27 cellular contexts compared by ENCODE assay signal in the genomic region with DNA sequence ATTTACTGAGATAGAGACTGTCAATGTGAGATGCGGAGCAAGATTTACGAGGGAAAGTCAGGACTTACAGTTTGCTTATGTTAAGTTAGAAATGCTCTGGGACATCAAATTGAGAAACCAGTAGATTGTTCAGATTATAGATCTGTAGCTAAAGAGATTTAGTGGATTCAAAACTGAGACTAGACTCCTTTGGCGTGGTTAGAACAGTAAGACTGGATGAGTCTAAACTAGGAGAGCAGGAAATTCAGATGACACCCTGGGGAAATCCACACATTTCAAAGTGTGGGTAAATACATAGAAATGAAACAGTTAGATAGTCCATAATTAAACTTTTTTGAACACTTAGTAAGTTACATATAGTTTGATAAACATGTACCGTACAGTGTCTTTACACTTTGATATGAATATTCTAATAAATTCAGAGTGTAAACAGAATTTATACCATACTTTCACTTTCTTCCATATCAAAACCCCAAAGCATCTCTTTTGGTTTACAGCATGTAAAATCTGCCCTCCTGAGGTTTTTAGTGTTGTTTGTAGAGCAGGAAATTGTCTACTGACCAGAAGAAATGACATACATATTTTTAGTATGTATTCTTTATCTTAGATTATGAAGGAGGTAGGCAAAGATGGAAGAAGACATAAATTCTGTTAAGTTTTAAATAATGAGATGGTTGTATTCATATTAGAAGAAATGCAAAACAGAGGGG.
"Had no signal": no experiment of that assay in that cellular context is flagged by ENCODE, and none has a peak within 500 bp of the region (broad histone marks: within the 10 kb centered on the region; RNA-seq: fewer than 3 reads in every experiment).

No MANE protein-coding gene starts in this region.

- H3K36me3 Mint-ChIP-seq: activated naive CD4-positive, alpha-beta T cell treated with anti-CD3 and anti-CD28 coated beads, Interleukin-2, amount 50 U/mL, for 24 hours; natural killer cell; neural progenitor cell; WTC11 had no signal

- H3K36me3 ChIP-seq: esophagus squamous epithelium, left lung, neural progenitor cell, right lobe of liver, thyroid gland, upper lobe of left lung, vagina had no signal

- H3K27ac Mint-ChIP-seq: activated naive CD4-positive, alpha-beta T cell treated with anti-CD3 and anti-CD28 coated beads, Interleukin-2, amount 50 U/mL, for 24 hours; natural killer cell; neural progenitor cell; stimulated activated naive CD8-positive, alpha-beta T cell treated with anti-CD3 and anti-CD28 coated beads, Interleukin-15, Interleukin-2, amounts not matched to agents 100 ng/mL and 50 ng/mL, for 24 hours; T-helper 1 cell treated with Interleukin-12 subunit alpha and Interleukin-12 subunit beta and Interleukin-4 antibody, amounts not matched to agents 30 μg/mL and 1 μg/mL, for 36 hours; WTC11 had no signal

- H3K4me1 ChIP-seq: esophagus squamous epithelium, left lung, neural progenitor cell, right lobe of liver, thyroid gland, upper lobe of left lung, vagina had no signal

- H3K27ac ChIP-seq: epithelial cell of prostate, esophagus squamous epithelium, left lung, neural progenitor cell, right lobe of liver, thyroid gland, upper lobe of left lung, vagina had no signal

- H3K4me1 Mint-ChIP-seq: central memory CD8-positive, alpha-beta T cell; neural progenitor cell had no signal

- H3K4me2 ChIP-seq: neural progenitor cell had no signal

- H3K4me3 ChIP-seq: esophagus squamous epithelium, left lung, lung, neural progenitor cell, right lobe of liver, thyroid gland, upper lobe of left lung, vagina had no signal

- DNase-seq: activated CD4-positive, alpha-beta T cell treated with anti-CD3 and anti-CD28 coated beads for 1 hour; activated CD4-positive, alpha-beta T cell treated with anti-CD3 and anti-CD28 coated beads, Interleukin-2, amount 50 U/mL, for 4 hours; activated CD8-positive, alpha-beta memory T cell treated with anti-CD3 and anti-CD28 coated beads for 24 hours; activated gamma-delta T cell treated with Interleukin-2 at 50 U/mL for 16 hours; anterior cingulate cortex; effector CD8-positive, alpha-beta T cell; esophagus squamous epithelium; left lung; mesendoderm; natural killer cell; right lobe of liver; stimulated activated CD4-positive, alpha-beta T cell treated with anti-CD3 and anti-CD28 coated beads, Interleukin-12 subunit alpha, Interleukin-12 subunit beta, amount 100 ng/mL, for 4 hours; stimulated activated CD4-positive, alpha-beta T cell treated with anti-CD3 and anti-CD28 coated beads, Interleukin-4, amount 100 ng/mL, for 1 hour; substantia nigra; SW 1271; T1000; thyroid gland; upper lobe of left lung had no signal

- H3K9me3 ChIP-seq: esophagus squamous epithelium, left lung, right lobe of liver, thyroid gland, upper lobe of left lung, vagina had no signal

- H3K4me3 Mint-ChIP-seq: activated naive CD4-positive, alpha-beta T cell treated with anti-CD3 and anti-CD28 coated beads, Interleukin-2, amount 50 U/mL, for 24 hours; central memory CD8-positive, alpha-beta T cell; natural killer cell; neural progenitor cell; stimulated activated naive CD8-positive, alpha-beta T cell treated with anti-CD3 and anti-CD28 coated beads, Interleukin-15, Interleukin-2, amounts not matched to agents 100 ng/mL and 50 ng/mL, for 24 hours; T-helper 1 cell treated with Interleukin-12 subunit alpha and Interleukin-12 subunit beta and Interleukin-4 antibody, amounts not matched to agents 30 μg/mL and 1 μg/mL, for 36 hours; WTC11 had no signal

- H3K27me3 ChIP-seq: left lung, neural progenitor cell, right lobe of liver, thyroid gland, upper lobe of left lung, vagina had no signal

- H3K9me3 Mint-ChIP-seq: activated naive CD4-positive, alpha-beta T cell treated with anti-CD3 and anti-CD28 coated beads, Interleukin-2, amount 50 U/mL, for 24 hours; central memory CD8-positive, alpha-beta T cell; natural killer cell; neural progenitor cell; stimulated activated naive CD8-positive, alpha-beta T cell treated with anti-CD3 and anti-CD28 coated beads, Interleukin-15, Interleukin-2, amounts not matched to agents 100 ng/mL and 50 ng/mL, for 24 hours; T-helper 1 cell treated with Interleukin-12 subunit alpha and Interleukin-12 subunit beta and Interleukin-4 antibody, amounts not matched to agents 30 μg/mL and 1 μg/mL, for 36 hours; WTC11 had no signal

- H3K9ac ChIP-seq: neural progenitor cell had no signal

- ATAC-seq: left lung, right lobe of liver, WTC11 had no signal

- H2AFZ ChIP-seq: neural progenitor cell had no signal
